Comparison of ENCODE assay signal across 8 cellular contexts in genomic region chr5:146041180-146041789, GRCh38.
DNase-seq lines count a peak whose midpoint lies in the region; ATAC-seq, FAIRE-seq and TF ChIP-seq lines count a peak whose summit lies in the region.

No MANE protein-coding gene starts in this region.

- ATAC-seq in HG02798 (IDR thresholded peaks at IDR 0.05; ENCODE audit: poor library complexity, unreplicated experiment) (peak; percentile 69), SK-N-SH treated with all-trans-retinoic acid at 6 μM for 48 hours (peak; percentile 85), left lobe of liver (peak; percentile 67)

- H3K9me3 ChIP-seq in CD8-positive, alpha-beta memory T cell (ENCODE audit: low read length): no peaks in the 10 kb centered on the region

- CTCF ChIA-PET in CD8-positive, alpha-beta memory T cell (lab: Charles Lee): interaction anchor here (1.5 to 1.8 kb wide), 2 partner anchors 10 to 15 kb away, joined by 3 to 5 read pairs; no protein-coding TSS in a partner anchor

- H3K9me3 Mint-ChIP-seq in CD8-positive, alpha-beta memory T cell: peaks cover 0 to 2% (median 0%) of the 10 kb centered on the region in 5 donors

- no peak overlapping the region for H3K27ac Mint-ChIP-seq in CD8-positive, alpha-beta memory T cell

- no peaks in the 10 kb centered on the region for H3K36me3 ChIP-seq in CD8-positive, alpha-beta memory T cell (ENCODE audit: insufficient read depth, low read length)

- H3K4me3 Mint-ChIP-seq in CD8-positive, alpha-beta memory T cell: no peak overlapping the region

- POLR2A ChIA-PET in CD8-positive, alpha-beta memory T cell (lab: Charles Lee): no interaction called here

- peaks cover 0 to 2% of the 10 kb centered on the region in 2 donors for H3K27me3 Mint-ChIP-seq in CD8-positive, alpha-beta memory T cell

- H3K36me3 Mint-ChIP-seq in CD8-positive, alpha-beta memory T cell: no peaks in the 10 kb centered on the region

- no peaks in the 10 kb centered on the region for H3K4me1 Mint-ChIP-seq in CD8-positive, alpha-beta memory T cell

- no peak overlapping the region for H3K27ac ChIP-seq in CD8-positive, alpha-beta memory T cell (ENCODE audit: low read depth, low read length)

- H3K4me1 ChIP-seq in CD8-positive, alpha-beta memory T cell (ENCODE audit: insufficient read depth, low read length): no peaks in the 10 kb centered on the region

- no peaks in the 10 kb centered on the region for H3K27me3 ChIP-seq in CD8-positive, alpha-beta memory T cell (ENCODE audit: insufficient read depth, low read length, poor library complexity, severe bottlenecking)

- peak; percentile 9 for FAIRE-seq in GM18507 (lab: Jason Lieb, UNC)

- no peak for DNase-seq in GM18507 (ENCODE audit: extremely low spot score, insufficient read length, low read depth)
- no peak for DNase-seq in left lobe of liver (ENCODE audit: low spot score)
- DNase-seq in DMS153 treated with DMSO at 0.1 percent for 48 hours (lab: John Stamatoyannopoulos, UW; ENCODE audit: unreplicated experiment): no peak
- DNase-seq in CD8-positive, alpha-beta memory T cell: no peak
- no peak for DNase-seq in activated CD4-positive, CD25-positive, alpha-beta regulatory T cell treated with anti-CD3 and anti-CD28 coated beads, Interleukin-2, amount 50 U/mL, for 72 hours
- DNase-seq in SHP77 (lab: John Stamatoyannopoulos, UW): no peak

- H3K4me3 ChIP-seq in CD8-positive, alpha-beta memory T cell (ENCODE audit: low read length): no peak overlapping the region

TF ChIP-seq in SK-N-SH treated with all-trans-retinoic acid at 6 μM for 48 hours, 23 proteins besides CTCF, POLR2A, EP300 and RAD21:
- no peak for TF ChIP-seq ZFP30 (CRISPR knock-in tag; IDR thresholded peaks at IDR 0.05)
- TF ChIP-seq PPARA (CRISPR knock-in tag; IDR thresholded peaks at IDR 0.05; ENCODE audit: borderline replicate concordance): no peak
- TF ChIP-seq ZNF70 (CRISPR knock-in tag; IDR thresholded peaks at IDR 0.05): no peak
- no peak for TF ChIP-seq ARNTL (CRISPR knock-in tag; IDR thresholded peaks at IDR 0.05; ENCODE audit: borderline replicate concordance, low read depth)
